ENCODE assay signal across 3 cellular contexts in the genomic region with DNA sequence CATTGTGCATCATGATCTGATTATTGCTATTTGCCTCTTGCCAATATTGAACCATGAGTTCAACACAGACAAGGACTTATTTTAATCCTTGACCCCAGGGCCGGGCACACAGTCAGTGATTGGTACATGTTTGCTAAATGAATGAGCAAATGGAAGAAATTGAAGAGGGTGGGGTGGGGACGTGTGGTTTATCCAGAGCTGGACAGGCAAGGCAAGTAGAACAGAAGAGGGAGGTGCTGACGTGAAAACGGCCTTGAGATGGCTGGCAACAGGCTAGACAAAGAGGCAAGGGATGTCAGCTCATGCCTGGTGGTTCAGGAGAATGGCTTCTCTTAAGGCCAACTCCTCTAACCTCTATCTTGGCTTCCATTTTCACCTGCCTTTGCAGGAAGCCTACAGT. TPM values are rescaled to one million over a fixed set of nuclear protein-coding genes. Genes with fewer than 3 reads are reported as not detected.
"Had no signal": no experiment of that assay in that cellular context is flagged by ENCODE, and none has a peak within 500 bp of the region (broad histone marks: within the 10 kb centered on the region; RNA-seq: fewer than 3 reads in every experiment).

No MANE protein-coding gene starts in this region.

RNA-seq across cellular contexts. Expression of gene SOWAHD, which starts 50.1 kb away (rescaled TPM):
- total RNA-seq: RPMI7951, SJCRH30, SK-MEL-5 had no signal
